ENCODE assay signal across 19 cellular contexts in the genomic region with DNA sequence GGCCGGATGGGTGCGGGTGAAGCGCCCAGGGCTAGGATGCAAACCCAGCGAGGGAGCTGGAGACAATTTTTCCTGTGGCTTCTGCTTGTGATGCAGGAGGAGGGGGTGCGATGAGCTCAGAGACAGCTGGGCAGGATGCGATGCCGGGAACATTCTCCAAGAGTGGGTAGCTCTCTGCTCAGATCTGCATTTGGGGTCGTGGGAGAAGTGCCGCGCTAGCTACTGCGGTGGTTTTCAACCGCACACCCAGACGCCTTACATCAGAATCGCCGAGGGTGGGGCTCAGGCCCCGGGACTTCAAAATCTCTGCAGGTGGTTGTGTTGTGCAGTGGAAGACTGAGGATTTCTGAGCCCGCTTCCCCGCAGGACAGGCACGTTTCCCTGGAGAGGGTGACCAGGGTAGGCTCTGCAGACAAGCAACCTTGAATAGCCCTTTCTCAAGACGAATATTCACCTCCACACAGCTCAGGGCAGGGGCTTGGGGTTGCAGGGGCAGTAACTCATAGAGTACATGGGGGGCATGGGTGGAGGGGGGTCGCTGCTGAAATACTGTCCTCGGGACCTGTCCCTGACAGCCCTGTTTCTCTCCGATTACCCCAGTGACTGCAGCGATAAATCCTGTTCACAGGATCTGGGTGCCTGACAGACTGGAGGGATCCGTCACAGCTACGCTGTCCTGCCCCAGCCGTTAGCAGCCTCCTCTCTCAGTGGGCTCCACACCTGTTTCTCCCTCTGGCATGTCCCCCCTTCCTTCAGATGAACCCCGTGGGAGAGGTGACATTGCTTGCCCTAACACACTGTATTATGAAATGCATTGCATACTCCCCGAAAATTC.
A peak's percentile ranks its signal among the peaks of the same experiment; 100 is the strongest.
DNase-seq lines count a peak whose midpoint lies in the region; ATAC-seq, FAIRE-seq and TF ChIP-seq lines count a peak whose summit lies in the region.
"Had no signal": no experiment of that assay in that cellular context is flagged by ENCODE, and none has a peak within 500 bp of the region (broad histone marks: within the 10 kb centered on the region; RNA-seq: fewer than 3 reads in every experiment).

No MANE protein-coding gene starts in this region.

- ATAC-seq in A549, result peak; percentile 25 to 43; a peak in 2 of 6 replicates

- no peak overlapping the region for H4K8ac ChIP-seq in mesenchymal stem cell (ENCODE audit: low read length)

- H3K18ac ChIP-seq in mesenchymal stem cell (ENCODE audit: low read depth in 1 of 2, low read length in 2 of 2), result no peak overlapping the region

- DNase-seq in A549 (ENCODE audit: low read depth in 1 of 2, low spot score in 1 of 2), result no peak
- peak; percentile 48 for DNase-seq in Jurkat, Clone E6-1 (ENCODE audit: low read depth, low spot score)
- no peak for DNase-seq in mesenchymal stem cell
- no peak for DNase-seq in HCEC 1CT
- DNase-seq in activated naive CD4-positive, alpha-beta T cell treated with Interleukin-2 at 50 U/mL for 16 hours, result no peak
- no peak for DNase-seq in NCI-H187 treated with DMSO at 0.1 percent for 48 hours (lab: John Stamatoyannopoulos, UW)
- no peak for DNase-seq in AML-193 (lab: John Stamatoyannopoulos, UW)
- DNase-seq: 8988T; COR-L47; DMS153; GM23248; HFFc6; NCI-H1417; NCI-H2081 treated with DMSO at 0.1 percent for 48 hours; NCI-H2227 treated with DMSO at 0.1 percent for 48 hours; NCI-H524 treated with DMSO at 0.1 percent for 48 hours; NK-92 treated with Interleukin-12 subunit alpha and Interleukin-12 subunit beta, amount 100 ng/mL, for 24 hours had no signal

- peak overlapping the region in 1 of 2 experiments; percentile 44 for H3K14ac ChIP-seq in mesenchymal stem cell (ENCODE audit: low read length in 2 of 2)

- no peak overlapping the region for H2BK5ac ChIP-seq in mesenchymal stem cell (ENCODE audit: low read depth, low read length, poor library complexity, severe bottlenecking)

- H3K27ac ChIP-seq in A549 (no peak overlapping the region), angular gyrus (ENCODE audit: low read depth, low read length) (peak overlapping the region; percentile 26), mesenchymal stem cell (ENCODE audit: low read length, poor library complexity, severe bottlenecking) (no peak overlapping the region)
- H3K27ac ChIP-seq: GM23248, SK-N-MC had no signal

- no peaks in the 10 kb centered on the region for H3K79me1 ChIP-seq in mesenchymal stem cell (replicated peaks; ENCODE audit: low read length, poor library complexity, severe bottlenecking)

- no peak for TF ChIP-seq POLR2A in A549 (IDR thresholded peaks at IDR 0.05; ENCODE audit: low read length)

- H3K23ac ChIP-seq in mesenchymal stem cell (ENCODE audit: low read length in 2 of 2), result no peak overlapping the region

- H3K9ac ChIP-seq in mesenchymal stem cell (ENCODE audit: low read length), result no peak overlapping the region
- H3K9ac ChIP-seq: GM23248 had no signal

- H3K4me1 ChIP-seq in A549 (no peaks in the 10 kb centered on the region), mesenchymal stem cell (ENCODE audit: control insufficient read depth, insufficient read depth, low read depth, low read length) (no peaks in the 10 kb centered on the region)

- H4K91ac ChIP-seq in mesenchymal stem cell (ENCODE audit: low read length), result peak overlapping the region; percentile 2

- peaks cover 6 to 18% of the 10 kb centered on the region in 2 experiments for H3K27me3 ChIP-seq in mesenchymal stem cell (ENCODE audit: control insufficient read depth in 1 of 2, insufficient read depth in 1 of 2, low read length in 2 of 2)

- H2BK15ac ChIP-seq in mesenchymal stem cell (ENCODE audit: low read depth, poor library complexity, severe bottlenecking), result no peak overlapping the region

- no peak overlapping the region for H2BK120ac ChIP-seq in mesenchymal stem cell (ENCODE audit: low read depth, low read length)

- peak overlapping the region in 1 of 2 experiments; percentile 13 for H2BK12ac ChIP-seq in mesenchymal stem cell (ENCODE audit: low read length in 2 of 2)

- POLR2A ChIA-PET in A549 (lab: Yijun Ruan, JAX), result no interaction called here

- 56% methylated on average over 25 of the region's 29 CpGs for WGBS in A549 (ENCODE audit: missing lambda C conversion rate)
- WGBS in mesenchymal stem cell, result 72% methylated on average over 26 of the region's 29 CpGs

- H2AK5ac ChIP-seq in mesenchymal stem cell (ENCODE audit: low read length, severe bottlenecking), result no peak overlapping the region

- FAIRE-seq in A549 (lab: Jason Lieb, UNC), result no peak

- H3K4ac ChIP-seq in mesenchymal stem cell (ENCODE audit: low read depth in 1 of 2, low read length in 2 of 2), result no peak overlapping the region

- H3K9me3 ChIP-seq in A549, result no peaks in the 10 kb centered on the region
- H3K9me3 ChIP-seq in mesenchymal stem cell (ENCODE audit: control insufficient read depth, low read length), result no peaks in the 10 kb centered on the region

- no peak for TF ChIP-seq EP300 in A549 (IDR thresholded peaks at IDR 0.05)

- H3K4me3 ChIP-seq in A549 (no peak overlapping the region), mesenchymal stem cell (ENCODE audit: insufficient read depth in 1 of 2, low read depth in 1 of 2, low read length in 2 of 2) (no peak overlapping the region)
- H3K4me3 ChIP-seq in Jurkat, Clone E6-1 (ENCODE audit: low read length), result no peak overlapping the region
- H3K4me3 ChIP-seq: GM23248, SK-N-MC had no signal

- no peak for TF ChIP-seq CTCF in A549 (IDR thresholded peaks at IDR 0.05)

- H3K4me2 ChIP-seq in A549, result no peak overlapping the region
- H3K4me2 ChIP-seq in mesenchymal stem cell (ENCODE audit: low read length, poor library complexity, severe bottlenecking), result no peak overlapping the region

- no peak for TF ChIP-seq RAD21 in A549 (conservative IDR thresholded peaks at IDR 0.05 in 1 of 2, IDR thresholded peaks at IDR 0.05 in 1 of 2)

- H3K36me3 ChIP-seq in mesenchymal stem cell (ENCODE audit: control insufficient read depth in 1 of 2, insufficient read depth in 2 of 2, low read depth in 1 of 2, low read length in 2 of 2), result no peaks in the 10 kb centered on the region

- no peak overlapping the region for H2AFZ ChIP-seq in mesenchymal stem cell (ENCODE audit: low read depth, low read length)
- H2AFZ ChIP-seq: GM23248 had no signal

- CTCF ChIA-PET in A549 (lab: Yijun Ruan, JAX), result interaction anchor here (0.6 to 0.7 kb wide), 3 partner anchors 402 to 1782 kb away, joined by 3 to 4 read pairs (median 4); no protein-coding TSS in a partner anchor

TF ChIP-seq in A549, 52 proteins besides CTCF, POLR2A, EP300 and RAD21 (continues in another document):
- TF ChIP-seq, protein P1, sequence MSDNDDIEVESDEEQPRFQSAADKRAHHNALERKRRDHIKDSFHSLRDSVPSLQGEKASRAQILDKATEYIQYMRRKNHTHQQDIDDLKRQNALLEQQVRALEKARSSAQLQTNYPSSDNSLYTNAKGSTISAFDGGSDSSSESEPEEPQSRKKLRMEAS (IDR thresholded peaks at IDR 0.05), result no peak
- TF ChIP-seq CHD4 (IDR thresholded peaks at IDR 0.05; ENCODE audit: borderline replicate concordance) (no peak), JUN (IDR thresholded peaks at IDR 0.05) (no peak), HEYL (CRISPR knock-in tag; IDR thresholded peaks at IDR 0.05) (no peak), SREBF2 (IDR thresholded peaks at IDR 0.05) (no peak), RNF2 (IDR thresholded peaks at IDR 0.05; ENCODE audit: borderline replicate concordance, low read depth) (no peak), RFX5 (IDR thresholded peaks at IDR 0.05) (no peak), CEBPB (IDR thresholded peaks at IDR 0.05) (no peak), FOXS1 (CRISPR knock-in tag; IDR thresholded peaks at IDR 0.05) (no peak)
- TF ChIP-seq, protein P2, sequence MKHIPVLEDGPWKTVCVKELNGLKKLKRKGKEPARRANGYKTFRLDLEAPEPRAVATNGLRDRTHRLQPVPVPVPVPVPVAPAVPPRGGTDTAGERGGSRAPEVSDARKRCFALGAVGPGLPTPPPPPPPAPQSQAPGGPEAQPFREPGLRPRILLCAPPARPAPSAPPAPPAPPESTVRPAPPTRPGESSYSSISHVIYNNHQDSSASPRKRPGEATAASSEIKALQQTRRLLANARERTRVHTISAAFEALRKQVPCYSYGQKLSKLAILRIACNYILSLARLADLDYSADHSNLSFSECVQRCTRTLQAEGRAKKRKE (CRISPR knock-in tag; IDR thresholded peaks at IDR 0.05; ENCODE audit: low read depth), result no peak
- TF ChIP-seq, protein P3, sequence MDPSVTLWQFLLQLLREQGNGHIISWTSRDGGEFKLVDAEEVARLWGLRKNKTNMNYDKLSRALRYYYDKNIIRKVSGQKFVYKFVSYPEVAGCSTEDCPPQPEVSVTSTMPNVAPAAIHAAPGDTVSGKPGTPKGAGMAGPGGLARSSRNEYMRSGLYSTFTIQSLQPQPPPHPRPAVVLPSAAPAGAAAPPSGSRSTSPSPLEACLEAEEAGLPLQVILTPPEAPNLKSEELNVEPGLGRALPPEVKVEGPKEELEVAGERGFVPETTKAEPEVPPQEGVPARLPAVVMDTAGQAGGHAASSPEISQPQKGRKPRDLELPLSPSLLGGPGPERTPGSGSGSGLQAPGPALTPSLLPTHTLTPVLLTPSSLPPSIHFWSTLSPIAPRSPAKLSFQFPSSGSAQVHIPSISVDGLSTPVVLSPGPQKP (IDR thresholded peaks at IDR 0.05; ENCODE audit: low read depth, low read length), result no peak
- TF ChIP-seq, protein P4, sequence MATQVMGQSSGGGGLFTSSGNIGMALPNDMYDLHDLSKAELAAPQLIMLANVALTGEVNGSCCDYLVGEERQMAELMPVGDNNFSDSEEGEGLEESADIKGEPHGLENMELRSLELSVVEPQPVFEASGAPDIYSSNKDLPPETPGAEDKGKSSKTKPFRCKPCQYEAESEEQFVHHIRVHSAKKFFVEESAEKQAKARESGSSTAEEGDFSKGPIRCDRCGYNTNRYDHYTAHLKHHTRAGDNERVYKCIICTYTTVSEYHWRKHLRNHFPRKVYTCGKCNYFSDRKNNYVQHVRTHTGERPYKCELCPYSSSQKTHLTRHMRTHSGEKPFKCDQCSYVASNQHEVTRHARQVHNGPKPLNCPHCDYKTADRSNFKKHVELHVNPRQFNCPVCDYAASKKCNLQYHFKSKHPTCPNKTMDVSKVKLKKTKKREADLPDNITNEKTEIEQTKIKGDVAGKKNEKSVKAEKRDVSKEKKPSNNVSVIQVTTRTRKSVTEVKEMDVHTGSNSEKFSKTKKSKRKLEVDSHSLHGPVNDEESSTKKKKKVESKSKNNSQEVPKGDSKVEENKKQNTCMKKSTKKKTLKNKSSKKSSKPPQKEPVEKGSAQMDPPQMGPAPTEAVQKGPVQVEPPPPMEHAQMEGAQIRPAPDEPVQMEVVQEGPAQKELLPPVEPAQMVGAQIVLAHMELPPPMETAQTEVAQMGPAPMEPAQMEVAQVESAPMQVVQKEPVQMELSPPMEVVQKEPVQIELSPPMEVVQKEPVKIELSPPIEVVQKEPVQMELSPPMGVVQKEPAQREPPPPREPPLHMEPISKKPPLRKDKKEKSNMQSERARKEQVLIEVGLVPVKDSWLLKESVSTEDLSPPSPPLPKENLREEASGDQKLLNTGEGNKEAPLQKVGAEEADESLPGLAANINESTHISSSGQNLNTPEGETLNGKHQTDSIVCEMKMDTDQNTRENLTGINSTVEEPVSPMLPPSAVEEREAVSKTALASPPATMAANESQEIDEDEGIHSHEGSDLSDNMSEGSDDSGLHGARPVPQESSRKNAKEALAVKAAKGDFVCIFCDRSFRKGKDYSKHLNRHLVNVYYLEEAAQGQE (IDR thresholded peaks at IDR 0.05), result no peak
